ENCODE assay signal across 13 cellular contexts in genomic region chr6:81938991-81939773, GRCh38.
DNase-seq lines count a peak whose midpoint lies in the region; ATAC-seq and TF ChIP-seq lines count a peak whose summit lies in the region.
"Had no signal": no experiment of that assay in that cellular context is flagged by ENCODE, and none has a peak within 500 bp of the region (broad histone marks: within the 10 kb centered on the region; RNA-seq: fewer than 3 reads in every experiment).

No MANE protein-coding gene starts in this region.

- WGBS in smooth muscle cell (ENCODE audit: low lambda C conversion rate): 23% methylated on average over 3 of the region's 3 CpGs

- H3K27me3 Mint-ChIP-seq in HFFc6 (ENCODE audit: insufficient read depth) (no peaks in the 10 kb centered on the region), WTC11 (ENCODE audit: low read depth) (no peaks in the 10 kb centered on the region)

- H3K9me2 ChIP-seq in Karpas-422 (replicated peaks; ENCODE audit: insufficient read depth, low read length): no peaks in the 10 kb centered on the region; the same call in 1 of the 2 replicates

- H3K4me2 ChIP-seq in smooth muscle cell (peak overlapping the region; percentile 70), Karpas-422 (ENCODE audit: low read depth, low read length, poor library complexity, severe bottlenecking) (no peak overlapping the region)

- ATAC-seq in WTC11: no peak; the same call in 1 of the 2 replicates

- H3K9me3 Mint-ChIP-seq in HFFc6 (no peaks in the 10 kb centered on the region), WTC11 (peaks cover 6% of the 10 kb centered on the region)

- H3K9me3 ChIP-seq in smooth muscle cell (replicated peaks; ENCODE audit: low read depth) (no peaks in the 10 kb centered on the region), Karpas-422 (ENCODE audit: low read length) (no peaks in the 10 kb centered on the region)
- H3K9me3 ChIP-seq: mucosa of descending colon had no signal

- DNase-seq in HFFc6: peak; percentile 66
- DNase-seq in WTC11 (ENCODE audit: low spot score): no peak
- peak; percentile 97 for DNase-seq in fibroblast of the aortic adventitia (ENCODE audit: low read depth)
- no peak for DNase-seq in smooth muscle cell (lab: John Stamatoyannopoulos, UW; ENCODE audit: unreplicated experiment)
- no peak for DNase-seq in activated naive CD4-positive, alpha-beta T cell treated with anti-CD3 and anti-CD28 coated beads, Interleukin-2, amount 50 U/mL, for 16 hours
- DNase-seq in AG08395 (ENCODE audit: low spot score): no peak
- no peak for DNase-seq in Karpas-422
- DNase-seq in COLO668 (lab: John Stamatoyannopoulos, UW; ENCODE audit: unreplicated experiment): no peak
- DNase-seq: activated T-cell treated with anti-CD3 and anti-CD28 coated beads, Interleukin-2, amount 50 U/mL, for 1 hour; central memory CD4-positive, alpha-beta T cell; NCI-H1694 treated with DMSO at 0.1 percent for 48 hours; right cardiac atrium had no signal

- H3K4me1 ChIP-seq in smooth muscle cell (ENCODE audit: low read depth) (peaks cover 29% of the 10 kb centered on the region), Karpas-422 (ENCODE audit: low read length) (no peaks in the 10 kb centered on the region)

- H3K27ac ChIP-seq in smooth muscle cell (ENCODE audit: low read depth) (peak overlapping the region; percentile 95), Karpas-422 (ENCODE audit: low read length) (no peak overlapping the region)

- H2AFZ ChIP-seq in smooth muscle cell (ENCODE audit: low read depth): peak overlapping the region; percentile 5
- H2AFZ ChIP-seq in Karpas-422 (ENCODE audit: low read length): no peak overlapping the region

- H3F3A ChIP-seq in smooth muscle cell (ENCODE audit: low read depth): peaks cover 31% of the 10 kb centered on the region

- POLR2A ChIA-PET in WTC11 (lab: Charles Lee): interaction anchor here (0.6 kb wide), 1 partner anchor 29 kb away, joined by 3 read pairs; no protein-coding TSS in a partner anchor

- H3K4me3 ChIP-seq in fibroblast of the aortic adventitia (ENCODE audit: low read depth, low read length) (no peak overlapping the region), smooth muscle cell (no peak overlapping the region), Karpas-422 (ENCODE audit: low read length) (no peak overlapping the region)
- H3K4me3 ChIP-seq: mucosa of descending colon had no signal

- CTCF ChIA-PET in WTC11 (lab: Charles Lee): interaction anchor here (1.5 kb wide), 1 partner anchor 186 kb away, joined by 4 read pairs; no protein-coding TSS in a partner anchor

- H3K27me3 ChIP-seq in smooth muscle cell (ENCODE audit: low read depth): no peaks in the 10 kb centered on the region
- H3K27me3 ChIP-seq in Karpas-422 (ENCODE audit: low read length): no peaks in the 10 kb centered on the region

- peaks cover 63% of the 10 kb centered on the region for H3K4me1 Mint-ChIP-seq in HFFc6 (ENCODE audit: low read depth)
- H3K4me1 Mint-ChIP-seq in WTC11: peaks cover 29% of the 10 kb centered on the region

- H3K79me2 ChIP-seq in smooth muscle cell (ENCODE audit: low read depth) (no peaks in the 10 kb centered on the region), Karpas-422 (ENCODE audit: low read length) (no peaks in the 10 kb centered on the region)

- H3K36me3 Mint-ChIP-seq in HFFc6 (ENCODE audit: low read depth): peaks cover 4% of the 10 kb centered on the region; the same call in 1 of the 2 replicates
- H3K36me3 Mint-ChIP-seq in WTC11: no peaks in the 10 kb centered on the region

- no peaks in the 10 kb centered on the region for H4K20me1 ChIP-seq in smooth muscle cell (ENCODE audit: low read depth)
- H4K20me1 ChIP-seq in Karpas-422 (ENCODE audit: insufficient read depth, low read depth, low read length): no peaks in the 10 kb centered on the region

- peak overlapping the region; percentile 81 for H3K4me3 Mint-ChIP-seq in HFFc6
- H3K4me3 Mint-ChIP-seq in WTC11: no peak overlapping the region

- H3K9ac ChIP-seq in smooth muscle cell (ENCODE audit: low read depth) (peak overlapping the region; percentile 87), Karpas-422 (ENCODE audit: low read length) (no peak overlapping the region)

- H3K27ac Mint-ChIP-seq in HFFc6 (peak overlapping the region; percentile 94), WTC11 (peak overlapping the region; percentile 33; the same call in 1 of the 2 replicates)

- no peaks in the 10 kb centered on the region for H3K36me3 ChIP-seq in smooth muscle cell (ENCODE audit: low read depth)
- no peaks in the 10 kb centered on the region for H3K36me3 ChIP-seq in Karpas-422 (ENCODE audit: insufficient read depth, low read length)

- TF ChIP-seq CTCF in HFFc6 (IDR thresholded peaks at IDR 0.05): no peak
- TF ChIP-seq CTCF in WTC11 (IDR thresholded peaks at IDR 0.05): no peak
- TF ChIP-seq CTCF in fibroblast of the aortic adventitia (IDR thresholded peaks at IDR 0.05; ENCODE audit: insufficient read depth, low read length): no peak
- TF ChIP-seq CTCF in smooth muscle cell (IDR thresholded peaks at IDR 0.05; ENCODE audit: borderline replicate concordance, insufficient read depth, poor library complexity, severe bottlenecking): no peak

TF ChIP-seq in WTC11, 78 proteins besides CTCF, POLR2A, EP300 and RAD21:
- TF ChIP-seq SP1 (CRISPR knock-in tag; conservative IDR thresholded peaks at IDR 0.05) (no peak), TEAD4 (CRISPR knock-in tag; IDR thresholded peaks at IDR 0.05) (no peak)

Comparison
In these comparisons a context has a peak if more than half of its experiments do, and no peak if none do; other contexts are left out.
1. DNase-seq: peak in HFFc6 (single experiment) and fibroblast of the aortic adventitia (single experiment); none in WTC11 (single experiment), smooth muscle cell (single experiment), activated naive CD4-positive, alpha-beta T cell treated with anti-CD3 and anti-CD28 coated beads, Interleukin-2, amount 50 U/mL, for 16 hours (single experiment), AG08395 (single experiment), Karpas-422 (single experiment) and COLO668 (single experiment).